In the genomic region with DNA sequence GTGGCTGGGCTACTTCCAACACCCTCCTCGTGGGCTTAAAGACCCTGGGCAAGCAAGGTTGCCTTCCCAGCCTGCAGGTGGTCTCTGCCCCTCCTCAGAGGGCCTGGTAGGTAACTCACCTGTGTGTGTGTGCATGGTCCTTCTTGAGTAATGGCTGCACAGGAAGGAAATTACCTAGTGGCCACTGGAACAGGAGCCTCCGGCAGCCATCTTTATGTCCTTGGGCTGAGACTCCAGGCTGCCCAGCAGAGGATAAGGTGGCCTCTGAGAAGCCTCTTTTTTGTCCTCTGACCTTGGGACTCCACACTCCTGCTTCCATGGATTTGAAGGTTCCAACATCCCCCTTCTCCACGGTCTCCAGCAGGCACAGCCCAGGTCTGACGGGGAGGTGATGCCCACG, we compare ENCODE assay signal across 27 cellular contexts. TPM values are rescaled to one million over a fixed set of nuclear protein-coding genes. Genes with fewer than 3 reads are reported as not detected.
"Had no signal": no experiment of that assay in that cellular context is flagged by ENCODE, and none has a peak within 500 bp of the region (broad histone marks: within the 10 kb centered on the region; RNA-seq: fewer than 3 reads in every experiment).

No MANE protein-coding gene starts in this region.

- H3K9me3 ChIP-seq: ascending aorta had no signal

- H3K27me3 ChIP-seq: ascending aorta, cardiac muscle cell had no signal

- H3K4me1 Mint-ChIP-seq: activated B cell treated with CpG ODN at 0.5 μM for 24 hours; activated CD4-positive, alpha-beta T cell treated with anti-CD3 and anti-CD28 coated beads, Interleukin-2, amount 10 ng/mL, durations not matched to agents 24 days and 14 days; activated naive CD4-positive, alpha-beta T cell treated with anti-CD3 and anti-CD28 coated beads, Interleukin-2, amount 50 U/mL, for 24 hours; activated naive CD8-positive, alpha-beta T cell treated with anti-CD3 and anti-CD28 coated beads, Interleukin-2, amount 10 ng/mL, durations not matched to agents 7 days and 5 days; activated naive CD8-positive, alpha-beta T cell treated with anti-CD3 and anti-CD28 coated beads, Interleukin-2, amount 50 U/mL, for 24 hours; activated T-helper 17 cell treated with anti-CD3 and anti-CD28 coated beads, Interleukin-2, amount 50 U/mL, for 72 hours; central memory CD8-positive, alpha-beta T cell had no signal

- H3K27ac Mint-ChIP-seq: activated B cell treated with CpG ODN at 0.5 μM for 24 hours; activated CD4-positive, alpha-beta memory T cell treated with anti-CD3 and anti-CD28 coated beads for 36 hours; activated CD4-positive, alpha-beta T cell treated with anti-CD3 and anti-CD28 coated beads, Interleukin-2, amount 10 ng/mL, durations not matched to agents 24 days and 14 days; activated CD8-positive, alpha-beta T cell treated with anti-CD3 and anti-CD28 coated beads for 36 hours; activated naive CD4-positive, alpha-beta T cell treated with anti-CD3 and anti-CD28 coated beads for 36 hours; activated naive CD4-positive, alpha-beta T cell treated with anti-CD3 and anti-CD28 coated beads, Interleukin-2, amount 50 U/mL, for 24 hours; activated naive CD8-positive, alpha-beta T cell; activated naive CD8-positive, alpha-beta T cell treated with anti-CD3 and anti-CD28 coated beads, Interleukin-2, amount 10 ng/mL, durations not matched to agents 7 days and 5 days; activated naive CD8-positive, alpha-beta T cell treated with anti-CD3 and anti-CD28 coated beads, Interleukin-2, amount 50 U/mL, for 24 hours; activated T-cell treated with anti-CD3 and anti-CD28 coated beads, Interleukin-2, amount 50 U/mL, for 72 hours; activated T-helper 1 cell treated with anti-CD3 and anti-CD28 coated beads, Interleukin-12 subunit alpha, Interleukin-12 subunit beta, Interleukin-2, Interleukin-4 antibody, amounts not matched to agents 30 ng/mL and 10 ng/mL and 1 ng/mL, durations not matched to agents 14 hours and 24 hours and 36 hours; activated T-helper 17 cell treated with anti-CD3 and anti-CD28 coated beads, Interleukin-2, amount 50 U/mL, for 72 hours; T-helper 1 cell treated with Interleukin-12 subunit alpha and Interleukin-12 subunit beta and Interleukin-4 antibody, amounts not matched to agents 30 μg/mL and 1 μg/mL, for 36 hours; T-helper 2 cell treated with Interferon-gamma antibody and Interleukin-4, amounts not matched to agents 5 μg/mL and 100 μg/mL, for 36 hours had no signal

- DNase-seq: activated B cell treated with CpG ODN at 0.5 μM for 24 hours; activated CD4-positive, CD25-positive, alpha-beta regulatory T cell treated with anti-CD3 and anti-CD28 coated beads, Interleukin-2, amount 50 U/mL, for 72 hours; activated naive CD8-positive, alpha-beta T cell treated with anti-CD3 and anti-CD28 coated beads, Interleukin-2, amount 10 ng/mL, durations not matched to agents 7 days and 5 days; activated T-cell treated with anti-CD3 and anti-CD28 coated beads for 4 hours; cerebellar nuclear complex had no signal

- FAIRE-seq: TTC549 had no signal

- H3K4me3 ChIP-seq: ascending aorta, cardiac muscle cell had no signal

- H3K9me3 Mint-ChIP-seq: activated B cell treated with CpG ODN at 0.5 μM for 24 hours; activated CD4-positive, alpha-beta memory T cell treated with anti-CD3 and anti-CD28 coated beads for 36 hours; activated CD4-positive, alpha-beta T cell treated with anti-CD3 and anti-CD28 coated beads, Interleukin-2, amount 10 ng/mL, durations not matched to agents 24 days and 14 days; activated CD8-positive, alpha-beta T cell treated with anti-CD3 and anti-CD28 coated beads for 36 hours; activated naive CD4-positive, alpha-beta T cell treated with anti-CD3 and anti-CD28 coated beads for 36 hours; activated naive CD4-positive, alpha-beta T cell treated with anti-CD3 and anti-CD28 coated beads, Interleukin-2, amount 50 U/mL, for 24 hours; activated naive CD8-positive, alpha-beta T cell treated with anti-CD3 and anti-CD28 coated beads, Interleukin-2, amount 10 ng/mL, durations not matched to agents 7 days and 5 days; activated naive CD8-positive, alpha-beta T cell treated with anti-CD3 and anti-CD28 coated beads, Interleukin-2, amount 50 U/mL, for 24 hours; activated T-cell treated with anti-CD3 and anti-CD28 coated beads, Interleukin-2, amount 50 U/mL, for 4 hours; activated T-cell treated with anti-CD3 and anti-CD28 coated beads, Interleukin-2, amount 50 U/mL, for 72 hours; activated T-helper 1 cell treated with anti-CD3 and anti-CD28 coated beads, Interleukin-12 subunit alpha, Interleukin-12 subunit beta, Interleukin-2, Interleukin-4 antibody, amounts not matched to agents 30 ng/mL and 10 ng/mL and 1 ng/mL, durations not matched to agents 14 hours and 24 hours and 36 hours; activated T-helper 17 cell treated with anti-CD3 and anti-CD28 coated beads, Interleukin-2, amount 50 U/mL, for 72 hours; brain; central memory CD8-positive, alpha-beta T cell; T-helper 1 cell treated with Interleukin-12 subunit alpha and Interleukin-12 subunit beta and Interleukin-4 antibody, amounts not matched to agents 30 μg/mL and 1 μg/mL, for 36 hours; T-helper 2 cell treated with Interferon-gamma antibody and Interleukin-4, amounts not matched to agents 5 μg/mL and 100 μg/mL, for 36 hours had no signal

- H3K27me3 Mint-ChIP-seq: activated CD8-positive, alpha-beta T cell treated with anti-CD3 and anti-CD28 coated beads for 36 hours; activated naive CD4-positive, alpha-beta T cell treated with anti-CD3 and anti-CD28 coated beads, Interleukin-2, amount 50 U/mL, for 24 hours; activated naive CD8-positive, alpha-beta T cell; activated T-helper 17 cell treated with anti-CD3 and anti-CD28 coated beads, Interleukin-2, amount 50 U/mL, for 72 hours; central memory CD8-positive, alpha-beta T cell had no signal

- H3K4me1 ChIP-seq: ascending aorta had no signal

- H3K27ac ChIP-seq: ascending aorta, cardiac muscle cell, VCaP had no signal

- H3K36me3 Mint-ChIP-seq: activated CD4-positive, alpha-beta memory T cell treated with anti-CD3 and anti-CD28 coated beads for 36 hours; activated naive CD4-positive, alpha-beta T cell treated with anti-CD3 and anti-CD28 coated beads, Interleukin-2, amount 50 U/mL, for 24 hours; activated naive CD8-positive, alpha-beta T cell; activated naive CD8-positive, alpha-beta T cell treated with anti-CD3 and anti-CD28 coated beads, Interleukin-2, amount 10 ng/mL, durations not matched to agents 7 days and 5 days had no signal

- H3K4me3 Mint-ChIP-seq: activated B cell treated with CpG ODN at 0.5 μM for 24 hours; activated CD4-positive, alpha-beta memory T cell treated with anti-CD3 and anti-CD28 coated beads for 36 hours; activated CD4-positive, alpha-beta T cell treated with anti-CD3 and anti-CD28 coated beads, Interleukin-2, amount 10 ng/mL, durations not matched to agents 24 days and 14 days; activated CD8-positive, alpha-beta T cell treated with anti-CD3 and anti-CD28 coated beads for 36 hours; activated naive CD4-positive, alpha-beta T cell treated with anti-CD3 and anti-CD28 coated beads for 36 hours; activated naive CD4-positive, alpha-beta T cell treated with anti-CD3 and anti-CD28 coated beads, Interleukin-2, amount 50 U/mL, for 24 hours; activated naive CD8-positive, alpha-beta T cell; activated naive CD8-positive, alpha-beta T cell treated with anti-CD3 and anti-CD28 coated beads, Interleukin-2, amount 10 ng/mL, durations not matched to agents 7 days and 5 days; activated naive CD8-positive, alpha-beta T cell treated with anti-CD3 and anti-CD28 coated beads, Interleukin-2, amount 50 U/mL, for 24 hours; activated T-cell treated with anti-CD3 and anti-CD28 coated beads, Interleukin-2, amount 50 U/mL, for 4 hours; activated T-cell treated with anti-CD3 and anti-CD28 coated beads, Interleukin-2, amount 50 U/mL, for 72 hours; activated T-helper 1 cell treated with anti-CD3 and anti-CD28 coated beads, Interleukin-12 subunit alpha, Interleukin-12 subunit beta, Interleukin-2, Interleukin-4 antibody, amounts not matched to agents 30 ng/mL and 10 ng/mL and 1 ng/mL, durations not matched to agents 14 hours and 24 hours and 36 hours; activated T-helper 17 cell treated with anti-CD3 and anti-CD28 coated beads, Interleukin-2, amount 50 U/mL, for 72 hours; brain; central memory CD8-positive, alpha-beta T cell; T-helper 1 cell treated with Interleukin-12 subunit alpha and Interleukin-12 subunit beta and Interleukin-4 antibody, amounts not matched to agents 30 μg/mL and 1 μg/mL, for 36 hours; T-helper 2 cell treated with Interferon-gamma antibody and Interleukin-4, amounts not matched to agents 5 μg/mL and 100 μg/mL, for 36 hours had no signal

- H3K36me3 ChIP-seq: ascending aorta, cardiac muscle cell had no signal

RNA-seq across cellular contexts. Expression of a gene that starts 20.0 kb away (rescaled TPM):
- total RNA-seq: activated CD4-positive, alpha-beta T cell treated with anti-CD3 and anti-CD28 coated beads, Interleukin-2, amount 10 ng/mL, durations not matched to agents 24 days and 14 days; activated T-helper 1 cell treated with anti-CD3 and anti-CD28 coated beads, Interleukin-12 subunit alpha, Interleukin-12 subunit beta, Interleukin-2, Interleukin-4 antibody, amounts not matched to agents 30 ng/mL and 10 ng/mL and 1 ng/mL, durations not matched to agents 14 hours and 24 hours and 36 hours; bronchial epithelial cell had no signal
- polyA plus RNA-seq: cardiac muscle cell had no signal

RNA-seq across cellular contexts. Expression of a gene that starts 50.5 kb away (rescaled TPM):
- total RNA-seq: activated B cell treated with CpG ODN at 0.5 μM for 24 hours; activated CD4-positive, alpha-beta memory T cell treated with anti-CD3 and anti-CD28 coated beads for 36 hours; activated CD4-positive, alpha-beta T cell treated with anti-CD3 and anti-CD28 coated beads, Interleukin-2, amount 10 ng/mL, durations not matched to agents 24 days and 14 days; activated CD8-positive, alpha-beta memory T cell treated with anti-CD3 and anti-CD28 coated beads for 36 hours; activated CD8-positive, alpha-beta T cell treated with anti-CD3 and anti-CD28 coated beads for 36 hours; activated naive CD4-positive, alpha-beta T cell treated with anti-CD3 and anti-CD28 coated beads for 36 hours; activated naive CD8-positive, alpha-beta T cell treated with anti-CD3 and anti-CD28 coated beads, Interleukin-2, amount 10 ng/mL, durations not matched to agents 7 days and 5 days; activated T-cell treated with anti-CD3 and anti-CD28 coated beads, Interleukin-2, amount 50 U/mL, for 4 hours; activated T-helper 1 cell treated with anti-CD3 and anti-CD28 coated beads, Interleukin-12 subunit alpha, Interleukin-12 subunit beta, Interleukin-2, Interleukin-4 antibody, amounts not matched to agents 30 ng/mL and 10 ng/mL and 1 ng/mL, durations not matched to agents 14 hours and 24 hours and 36 hours; activated T-helper 17 cell treated with anti-CD3 and anti-CD28 coated beads, Interleukin-2, amount 50 U/mL, for 72 hours; ascending aorta; bronchial epithelial cell; chondrocyte had no signal
